Comparison of ENCODE assay signal across 19 cellular contexts in the genomic region with DNA sequence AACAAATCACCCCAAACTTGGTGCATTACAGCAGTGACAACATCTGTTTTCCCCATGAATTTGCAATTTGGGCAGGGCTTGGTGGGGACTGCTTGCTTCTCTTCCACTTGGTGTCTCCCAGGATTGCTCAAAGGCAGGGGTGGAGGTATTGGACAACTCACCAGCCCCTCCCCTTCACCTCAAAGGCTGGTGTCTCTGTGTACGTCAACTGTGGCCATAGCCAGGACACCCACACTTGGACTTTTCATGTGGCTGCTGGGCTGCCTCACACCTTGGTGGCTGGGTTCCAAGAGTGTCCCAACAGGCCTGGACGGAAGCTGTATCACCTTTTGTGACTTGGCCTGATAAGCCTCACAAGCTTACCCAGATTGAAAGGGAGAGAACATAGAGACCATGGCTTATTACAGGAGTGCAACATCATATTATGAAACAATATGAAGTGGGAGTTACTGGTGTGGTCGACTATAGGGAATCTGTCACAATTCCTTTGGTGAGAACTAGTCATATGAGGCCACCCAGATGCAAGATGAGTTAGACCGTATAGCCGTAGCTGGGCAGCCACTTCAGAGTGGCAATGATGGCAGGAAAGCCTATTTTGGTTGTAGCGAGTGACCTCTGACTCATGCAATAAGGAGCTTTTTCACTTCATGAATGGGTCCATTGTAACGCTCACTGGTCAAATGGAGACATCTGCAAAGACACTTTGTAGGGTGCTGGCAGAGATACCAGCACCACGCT.
DNase-seq lines count a peak whose midpoint lies in the region; ATAC-seq and TF ChIP-seq lines count a peak whose summit lies in the region.
"Had no signal": no experiment of that assay in that cellular context is flagged by ENCODE, and none has a peak within 500 bp of the region (broad histone marks: within the 10 kb centered on the region; RNA-seq: fewer than 3 reads in every experiment).

No MANE protein-coding gene starts in this region.

- H3K27me3 Mint-ChIP-seq in activated CD8-positive, alpha-beta T cell treated with anti-CD3 and anti-CD28 coated beads for 36 hours, result no peaks in the 10 kb centered on the region
- no peaks in the 10 kb centered on the region for H3K27me3 Mint-ChIP-seq in activated CD8-positive, alpha-beta T cell treated with anti-CD3 and anti-CD28 coated beads, Interleukin-2, amount 10 ng/mL, durations not matched to agents 7 days and 5 days (ENCODE audit: low read depth)
- no peaks in the 10 kb centered on the region for H3K27me3 Mint-ChIP-seq in T-cell

- TF ChIP-seq POLR2A in erythroblast (IDR thresholded peaks at IDR 0.05; ENCODE audit: low read length), result no peak

- TF ChIP-seq CTCF in activated CD8-positive, alpha-beta T cell treated with anti-CD3 and anti-CD28 coated beads for 36 hours (IDR thresholded peaks at IDR 0.05), result no peak

- H3K9me3 Mint-ChIP-seq in activated CD8-positive, alpha-beta T cell treated with anti-CD3 and anti-CD28 coated beads for 36 hours, result peaks cover 8% of the 10 kb centered on the region
- H3K9me3 Mint-ChIP-seq in activated CD8-positive, alpha-beta T cell treated with anti-CD3 and anti-CD28 coated beads, Interleukin-2, amount 10 ng/mL, durations not matched to agents 7 days and 5 days (ENCODE audit: insufficient read depth), result peaks cover 5% of the 10 kb centered on the region
- peaks cover 0 to 3% (median 3%) of the 10 kb centered on the region in 3 donors for H3K9me3 Mint-ChIP-seq in T-cell
- peaks cover 3% of the 10 kb centered on the region for H3K9me3 Mint-ChIP-seq in stimulated activated effector memory CD8-positive, alpha-beta T cell treated with anti-CD3 and anti-CD28 coated beads, Interleukin-12 subunit alpha, Interleukin-12 subunit beta, amount 100 ng/mL, for 72 hours

- POLR2A ChIA-PET in activated CD8-positive, alpha-beta T cell treated with anti-CD3 and anti-CD28 coated beads for 36 hours (lab: Charles Lee), result no interaction called here
- POLR2A ChIA-PET in activated CD8-positive, alpha-beta T cell treated with anti-CD3 and anti-CD28 coated beads, Interleukin-2, amount 10 ng/mL, durations not matched to agents 7 days and 5 days (lab: Charles Lee), result no interaction called here
- POLR2A ChIA-PET in T-cell (lab: Charles Lee), result interaction anchor here in 1 of 2 donors (0.6 kb wide), 1 partner anchor 563 kb away, joined by 3 read pairs; no protein-coding TSS in a partner anchor

- ATAC-seq in activated CD8-positive, alpha-beta T cell treated with anti-CD3 and anti-CD28 coated beads for 36 hours, result no peak
- no peak for ATAC-seq in activated CD8-positive, alpha-beta T cell treated with anti-CD3 and anti-CD28 coated beads, Interleukin-2, amount 10 ng/mL, durations not matched to agents 7 days and 5 days
- ATAC-seq in T-cell (replicated peaks in 1 of 4), result no peak
- ATAC-seq in stimulated activated effector memory CD8-positive, alpha-beta T cell treated with anti-CD3 and anti-CD28 coated beads, Interleukin-12 subunit alpha, Interleukin-12 subunit beta, amount 100 ng/mL, for 72 hours, result peak; percentile 5
- ATAC-seq: left colon had no signal

- intact Hi-C loops in activated CD8-positive, alpha-beta T cell treated with anti-CD3 and anti-CD28 coated beads for 36 hours (cut with micrococcal nuclease), result no loop called here

- CTCF ChIA-PET in activated CD8-positive, alpha-beta T cell treated with anti-CD3 and anti-CD28 coated beads for 36 hours (lab: Charles Lee), result no interaction called here
- CTCF ChIA-PET in activated CD8-positive, alpha-beta T cell treated with anti-CD3 and anti-CD28 coated beads, Interleukin-2, amount 10 ng/mL, durations not matched to agents 7 days and 5 days (lab: Charles Lee), result interaction anchor here (0.6 kb wide), 1 partner anchor 187 kb away, joined by 3 read pairs; no protein-coding TSS in a partner anchor
- CTCF ChIA-PET in T-cell (lab: Charles Lee), result no interaction called here

- in situ Hi-C loops in KBM-7 (cut with MboI; ENCODE audit: low pct_unique_long_range_greater_than_20kb, low sequenced_read_pairs), result loop anchor here (25.0 kb wide), 1 partner anchor 358 kb away; no protein-coding TSS in a partner anchor

- H3K27ac Mint-ChIP-seq in activated CD8-positive, alpha-beta T cell treated with anti-CD3 and anti-CD28 coated beads for 36 hours, result peak overlapping the region; percentile 45
- H3K27ac Mint-ChIP-seq in activated CD8-positive, alpha-beta T cell treated with anti-CD3 and anti-CD28 coated beads, Interleukin-2, amount 10 ng/mL, durations not matched to agents 7 days and 5 days, result no peak overlapping the region
- peak overlapping the region; percentile 47 to 73 for H3K27ac Mint-ChIP-seq in T-cell
- H3K27ac Mint-ChIP-seq in stimulated activated effector memory CD8-positive, alpha-beta T cell treated with anti-CD3 and anti-CD28 coated beads, Interleukin-12 subunit alpha, Interleukin-12 subunit beta, amount 100 ng/mL, for 72 hours, result no peak overlapping the region
- H3K27ac Mint-ChIP-seq: IgD-negative memory B cell; naive B cell; T-helper 1 cell treated with Interleukin-12 subunit alpha and Interleukin-12 subunit beta and Interleukin-4 antibody, amounts not matched to agents 30 μg/mL and 1 μg/mL, for 36 hours had no signal

- peaks cover 42% of the 10 kb centered on the region for H3K4me1 Mint-ChIP-seq in activated CD8-positive, alpha-beta T cell treated with anti-CD3 and anti-CD28 coated beads for 36 hours (ENCODE audit: low read depth)
- H3K4me1 Mint-ChIP-seq in activated CD8-positive, alpha-beta T cell treated with anti-CD3 and anti-CD28 coated beads, Interleukin-2, amount 10 ng/mL, durations not matched to agents 7 days and 5 days (ENCODE audit: low read depth), result peaks cover 28% of the 10 kb centered on the region
- H3K4me1 Mint-ChIP-seq in T-cell, result peaks cover 33 to 62% (median 53%) of the 10 kb centered on the region in 3 donors
- peaks cover 49% of the 10 kb centered on the region for H3K4me1 Mint-ChIP-seq in stimulated activated effector memory CD8-positive, alpha-beta T cell treated with anti-CD3 and anti-CD28 coated beads, Interleukin-12 subunit alpha, Interleukin-12 subunit beta, amount 100 ng/mL, for 72 hours

- no peak for DNase-seq in activated CD8-positive, alpha-beta T cell treated with anti-CD3 and anti-CD28 coated beads for 36 hours
- DNase-seq in activated CD8-positive, alpha-beta T cell treated with anti-CD3 and anti-CD28 coated beads, Interleukin-2, amount 10 ng/mL, durations not matched to agents 7 days and 5 days, result no peak
- no peak for DNase-seq in T-cell
- peak; percentile 81 for DNase-seq in islet precursor cell
- no peak for DNase-seq in stimulated activated effector memory CD8-positive, alpha-beta T cell treated with anti-CD3 and anti-CD28 coated beads, Interleukin-12 subunit alpha, Interleukin-12 subunit beta, amount 100 ng/mL, for 72 hours (ENCODE audit: low spot score in 2 of 2)
- DNase-seq in KBM-7, result no peak
- DNase-seq in erythroblast (lab: John Stamatoyannopoulos, UW), result no peak
- no peak for DNase-seq in stimulated activated CD8-positive, alpha-beta memory T cell treated with anti-CD3 and anti-CD28 coated beads, Interleukin-4, amount 100 ng/mL, for 48 hours
- DNase-seq: activated CD4-positive, alpha-beta T cell treated with anti-CD3 and anti-CD28 coated beads for 4 hours; activated T-cell treated with anti-CD3 and anti-CD28 coated beads, Interleukin-2, amount 50 U/mL, for 1 hour; Caco-2; esophagus squamous epithelium; left colon; naive B cell; NCI-H1694; NCI-H446; OCI-M1 had no signal

- H3K4me3 Mint-ChIP-seq in activated CD8-positive, alpha-beta T cell treated with anti-CD3 and anti-CD28 coated beads for 36 hours, result no peak overlapping the region
- H3K4me3 Mint-ChIP-seq in activated CD8-positive, alpha-beta T cell treated with anti-CD3 and anti-CD28 coated beads, Interleukin-2, amount 10 ng/mL, durations not matched to agents 7 days and 5 days, result no peak overlapping the region
- no peak overlapping the region for H3K4me3 Mint-ChIP-seq in T-cell
- H3K4me3 Mint-ChIP-seq in stimulated activated effector memory CD8-positive, alpha-beta T cell treated with anti-CD3 and anti-CD28 coated beads, Interleukin-12 subunit alpha, Interleukin-12 subunit beta, amount 100 ng/mL, for 72 hours, result no peak overlapping the region
- H3K4me3 Mint-ChIP-seq: IgD-negative memory B cell; naive B cell; T-helper 1 cell treated with Interleukin-12 subunit alpha and Interleukin-12 subunit beta and Interleukin-4 antibody, amounts not matched to agents 30 μg/mL and 1 μg/mL, for 36 hours had no signal

- H3K36me3 Mint-ChIP-seq in activated CD8-positive, alpha-beta T cell treated with anti-CD3 and anti-CD28 coated beads for 36 hours (ENCODE audit: low read depth), result peaks cover 5% of the 10 kb centered on the region
- H3K36me3 Mint-ChIP-seq in activated CD8-positive, alpha-beta T cell treated with anti-CD3 and anti-CD28 coated beads, Interleukin-2, amount 10 ng/mL, durations not matched to agents 7 days and 5 days (ENCODE audit: low read depth), result no peaks in the 10 kb centered on the region
- H3K36me3 Mint-ChIP-seq in T-cell, result no peaks in the 10 kb centered on the region
- no peaks in the 10 kb centered on the region for H3K36me3 Mint-ChIP-seq in stimulated activated effector memory CD8-positive, alpha-beta T cell treated with anti-CD3 and anti-CD28 coated beads, Interleukin-12 subunit alpha, Interleukin-12 subunit beta, amount 100 ng/mL, for 72 hours
- H3K36me3 Mint-ChIP-seq: naive B cell had no signal

Comparison
In these comparisons a context has a peak if more than half of its experiments do, and no peak if none do; other contexts are left out.
1. H3K27ac Mint-ChIP-seq: peak in activated CD8-positive, alpha-beta T cell treated with anti-CD3 and anti-CD28 coated beads for 36 hours (single experiment) and T-cell (2 of 2); none in activated CD8-positive, alpha-beta T cell treated with anti-CD3 and anti-CD28 coated beads, Interleukin-2, amount 10 ng/mL, durations not matched to agents 7 days and 5 days (single experiment) and stimulated activated effector memory CD8-positive, alpha-beta T cell treated with anti-CD3 and anti-CD28 coated beads, Interleukin-12 subunit alpha, Interleukin-12 subunit beta, amount 100 ng/mL, for 72 hours (single experiment).